ENCODE assay signal across 27 cellular contexts in the genomic region with DNA sequence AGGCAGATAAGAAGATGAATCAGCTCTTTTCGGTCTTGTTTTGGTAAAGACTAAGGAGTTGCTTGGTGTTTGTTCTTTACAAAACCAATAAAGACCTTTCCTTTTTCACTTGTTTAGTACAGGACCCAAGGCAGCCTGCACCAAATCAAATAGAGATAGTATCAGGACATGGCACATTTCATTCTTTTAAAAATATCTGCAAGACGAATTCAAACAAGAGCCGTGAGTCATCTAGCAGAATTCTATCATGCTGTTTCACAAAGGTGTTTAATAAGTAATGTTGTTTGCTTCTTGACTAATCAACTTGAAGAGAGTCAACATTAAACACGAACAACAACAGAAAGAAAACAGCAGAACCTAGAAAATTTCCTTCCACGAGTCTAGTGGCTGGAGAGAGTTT.
DNase-seq lines count a peak whose midpoint lies in the region; ATAC-seq and TF ChIP-seq lines count a peak whose summit lies in the region.
"Had no signal": no experiment of that assay in that cellular context is flagged by ENCODE, and none has a peak within 500 bp of the region (broad histone marks: within the 10 kb centered on the region; RNA-seq: fewer than 3 reads in every experiment).

No MANE protein-coding gene starts in this region.

- H3K36me3 ChIP-seq in left lung (no peaks in the 10 kb centered on the region), smooth muscle cell (ENCODE audit: low read depth) (no peaks in the 10 kb centered on the region)
- H3K36me3 ChIP-seq: BLaER1 treated with 17β-estradiol and CSF1 and Interleukin-3, amounts not matched to agents 10 nM and 100 nM; tibial nerve had no signal

- no peak for DNase-seq in left ventricle myocardium superior
- no peak for DNase-seq in Right ventricle myocardium inferior (ENCODE audit: missing footprints)
- no peak for DNase-seq in left lung
- DNase-seq in dermis blood vessel endothelial cell: no peak
- no peak for DNase-seq in smooth muscle cell (lab: John Stamatoyannopoulos, UW; ENCODE audit: unreplicated experiment)
- DNase-seq in middle frontal gyrus (ENCODE audit: extremely low spot score, low spot score): no peak
- DNase-seq: activated CD4-positive, alpha-beta T cell treated with anti-CD3 and anti-CD28 coated beads, Interleukin-2, amount 10 ng/mL, durations not matched to agents 24 days and 14 days; activated effector memory CD4-positive, alpha-beta T cell treated with anti-CD3 and anti-CD28 coated beads, Interleukin-2, amount 50 U/mL, for 16 hours; activated naive CD8-positive, alpha-beta T cell treated with anti-CD3 and anti-CD28 coated beads, Interleukin-2, amount 10 ng/mL, durations not matched to agents 7 days and 5 days; activated T-cell treated with anti-CD3 and anti-CD28 coated beads, Interleukin-2, amount 50 U/mL, for 1 hour; effector CD4-positive, alpha-beta T cell; EL; foreskin fibroblast; mesenchymal stem cell; MV-4-11; naive B cell; NCI-H1436 treated with DMSO at 0.1 percent for 48 hours; NCI-H2107; NCI-H774; nucleus accumbens; SHP77; stimulated activated CD4-positive, alpha-beta T cell treated with anti-CD3 and anti-CD28 coated beads, Interleukin-2, amount 100 ng/mL, for 24 hours; SW 1271; T-helper 9 cell had no signal

- H3K4me2 ChIP-seq in smooth muscle cell: no peak overlapping the region
- H3K4me2 ChIP-seq: BLaER1 treated with 17β-estradiol and CSF1 and Interleukin-3, amounts not matched to agents 10 nM and 100 nM had no signal

- WGBS in smooth muscle cell (ENCODE audit: low lambda C conversion rate): 75% methylated on average over 5 of the region's 5 CpGs

- H3K4me3 ChIP-seq in left lung (no peak overlapping the region), smooth muscle cell (no peak overlapping the region)
- H3K4me3 ChIP-seq: BLaER1 treated with 17β-estradiol and CSF1 and Interleukin-3, amounts not matched to agents 10 nM and 100 nM; tibial nerve had no signal

- H3F3A ChIP-seq in smooth muscle cell (ENCODE audit: low read depth): no peaks in the 10 kb centered on the region

- H2AFZ ChIP-seq in smooth muscle cell (ENCODE audit: low read depth): no peak overlapping the region

- H3K4me1 ChIP-seq in left lung (peaks cover 0 to 20% of the 10 kb centered on the region in 2 donors), smooth muscle cell (ENCODE audit: low read depth) (no peaks in the 10 kb centered on the region)
- H3K4me1 ChIP-seq: tibial nerve had no signal

- no peak overlapping the region for H3K9ac ChIP-seq in smooth muscle cell (ENCODE audit: low read depth)
- H3K9ac ChIP-seq: BLaER1 treated with 17β-estradiol and CSF1 and Interleukin-3, amounts not matched to agents 10 nM and 100 nM had no signal

- no peaks in the 10 kb centered on the region for H3K9me3 ChIP-seq in left lung
- no peaks in the 10 kb centered on the region for H3K9me3 ChIP-seq in smooth muscle cell (replicated peaks; ENCODE audit: low read depth)
- H3K9me3 ChIP-seq: BLaER1 treated with 17β-estradiol and CSF1 and Interleukin-3, amounts not matched to agents 10 nM and 100 nM; tibial nerve had no signal

- intact Hi-C loops in left ventricle myocardium superior (cut with micrococcal nuclease) (loop anchor here (5.0 kb wide), 1 partner anchor 113 kb away; no protein-coding TSS in a partner anchor), Right ventricle myocardium inferior (cut with DNase I) (no loop called here), left lung (cut with DNase I) (loop anchor here in 1 of 2 donors (5.0 kb wide), 1 partner anchor 113 kb away; no protein-coding TSS in a partner anchor)

- H3K27me3 ChIP-seq in left lung: no peaks in the 10 kb centered on the region
- H3K27me3 ChIP-seq in smooth muscle cell (ENCODE audit: low read depth): no peaks in the 10 kb centered on the region
- H3K27me3 ChIP-seq: BLaER1 treated with 17β-estradiol and CSF1 and Interleukin-3, amounts not matched to agents 10 nM and 100 nM; tibial nerve had no signal

- peak; percentile 6 for ATAC-seq in left ventricle myocardium superior
- no peak for ATAC-seq in Right ventricle myocardium inferior
- peak; percentile 27 for ATAC-seq in left lung

- H3K27ac ChIP-seq in VCaP (peak overlapping the region; percentile 79), left lung (no peak overlapping the region), smooth muscle cell (ENCODE audit: low read depth) (no peak overlapping the region)
- H3K27ac ChIP-seq: BLaER1 treated with 17β-estradiol and CSF1 and Interleukin-3, amounts not matched to agents 10 nM and 100 nM; tibial nerve had no signal

- H3K79me2 ChIP-seq in smooth muscle cell (ENCODE audit: low read depth): no peaks in the 10 kb centered on the region

- H4K20me1 ChIP-seq in smooth muscle cell (ENCODE audit: low read depth): no peaks in the 10 kb centered on the region
- H4K20me1 ChIP-seq: BLaER1 treated with 17β-estradiol and CSF1 and Interleukin-3, amounts not matched to agents 10 nM and 100 nM had no signal

- TF ChIP-seq CTCF in VCaP (conservative IDR thresholded peaks at IDR 0.05) (no peak), left lung (IDR thresholded peaks at IDR 0.05) (no peak), smooth muscle cell (IDR thresholded peaks at IDR 0.05; ENCODE audit: borderline replicate concordance, insufficient read depth, poor library complexity, severe bottlenecking) (no peak)
